Comparison of ENCODE assay signal across 13 cellular contexts in genomic region chr2:42872736-42873135, GRCh38.
DNase-seq lines count a peak whose midpoint lies in the region; ATAC-seq and TF ChIP-seq lines count a peak whose summit lies in the region.
"Had no signal": no experiment of that assay in that cellular context is flagged by ENCODE, and none has a peak within 500 bp of the region (broad histone marks: within the 10 kb centered on the region; RNA-seq: fewer than 3 reads in every experiment).

No MANE protein-coding gene starts in this region.

- H3K4me3 ChIP-seq in AG10803 (ENCODE audit: low read length) (no peak overlapping the region), NB4 (ENCODE audit: low read depth, low read length) (no peak overlapping the region), esophagus muscularis mucosa (no peak overlapping the region)
- H3K4me3 ChIP-seq: MG63, stomach had no signal

- WGBS in esophagus muscularis mucosa, result 58% methylated on average over 3 of the region's 3 CpGs

- H3K27me3 ChIP-seq in esophagus muscularis mucosa, result no peaks in the 10 kb centered on the region
- H3K27me3 ChIP-seq: MG63, stomach had no signal

- peaks cover 41 to 59% (median 44%) of the 10 kb centered on the region in 4 donors for H3K4me1 ChIP-seq in esophagus muscularis mucosa

- H3K9me3 ChIP-seq in esophagus muscularis mucosa, result peaks cover 0 to 8% (median 3%) of the 10 kb centered on the region in 4 donors

- no peaks in the 10 kb centered on the region for H3K36me3 ChIP-seq in esophagus muscularis mucosa
- H3K36me3 ChIP-seq: MG63, stomach had no signal

- peak; percentile 80 for DNase-seq in AG10803 (ENCODE audit: low read depth)
- peak; percentile 59 for DNase-seq in NB4 (ENCODE audit: low read depth)
- DNase-seq in esophagus muscularis mucosa (ENCODE audit: extremely low spot score), result no peak
- no peak for DNase-seq in omental fat pad (ENCODE audit: low spot score)
- no peak for DNase-seq in inferior parietal cortex (ENCODE audit: extremely low spot score)
- no peak for DNase-seq in RPMI8226
- DNase-seq in DMS 273 treated with DMSO at 0.1 percent for 48 hours (lab: John Stamatoyannopoulos, UW), result no peak
- no peak for DNase-seq in NCI-H774 (lab: John Stamatoyannopoulos, UW)
- DNase-seq: activated T-cell treated with anti-CD3 and anti-CD28 coated beads for 4 hours, MG63, nucleus accumbens, stomach had no signal

- intact Hi-C loops in esophagus muscularis mucosa (cut with DNase I), result no loop called here

- TF ChIP-seq POLR2A in NB4 (IDR thresholded peaks at IDR 0.05; ENCODE audit: extremely low read depth, insufficient read length) (no peak), esophagus muscularis mucosa (IDR thresholded peaks at IDR 0.05; ENCODE audit: low read depth) (no peak)

- TF ChIP-seq CTCF in AG10803 (conservative IDR thresholded peaks at IDR 0.05; ENCODE audit: low read length) (no peak), NB4 (IDR thresholded peaks at IDR 0.05; ENCODE audit: low read depth, low read length) (no peak), esophagus muscularis mucosa (IDR thresholded peaks at IDR 0.05) (no peak), omental fat pad (IDR thresholded peaks at IDR 0.05) (no peak)

- ATAC-seq in omental fat pad (ENCODE audit: low FRiP score), result peak; percentile 49
- ATAC-seq: esophagus mucosa had no signal

- peak overlapping the region in 3 of 4 donors; percentile 65 to 84 (median 82) for H3K27ac ChIP-seq in esophagus muscularis mucosa (replicated peaks in 1 of 4)

- TF ChIP-seq EP300 in esophagus muscularis mucosa (IDR thresholded peaks at IDR 0.05), result no peak

Comparison
In these comparisons a context has a peak if more than half of its experiments do, and no peak if none do; other contexts are left out.
1. DNase-seq: peak in AG10803 (single experiment) and NB4 (single experiment); none in esophagus muscularis mucosa (single experiment), omental fat pad (single experiment), inferior parietal cortex (single experiment), RPMI8226 (single experiment), DMS 273 treated with DMSO at 0.1 percent for 48 hours (single experiment) and NCI-H774 (single experiment).